In the genomic region with DNA sequence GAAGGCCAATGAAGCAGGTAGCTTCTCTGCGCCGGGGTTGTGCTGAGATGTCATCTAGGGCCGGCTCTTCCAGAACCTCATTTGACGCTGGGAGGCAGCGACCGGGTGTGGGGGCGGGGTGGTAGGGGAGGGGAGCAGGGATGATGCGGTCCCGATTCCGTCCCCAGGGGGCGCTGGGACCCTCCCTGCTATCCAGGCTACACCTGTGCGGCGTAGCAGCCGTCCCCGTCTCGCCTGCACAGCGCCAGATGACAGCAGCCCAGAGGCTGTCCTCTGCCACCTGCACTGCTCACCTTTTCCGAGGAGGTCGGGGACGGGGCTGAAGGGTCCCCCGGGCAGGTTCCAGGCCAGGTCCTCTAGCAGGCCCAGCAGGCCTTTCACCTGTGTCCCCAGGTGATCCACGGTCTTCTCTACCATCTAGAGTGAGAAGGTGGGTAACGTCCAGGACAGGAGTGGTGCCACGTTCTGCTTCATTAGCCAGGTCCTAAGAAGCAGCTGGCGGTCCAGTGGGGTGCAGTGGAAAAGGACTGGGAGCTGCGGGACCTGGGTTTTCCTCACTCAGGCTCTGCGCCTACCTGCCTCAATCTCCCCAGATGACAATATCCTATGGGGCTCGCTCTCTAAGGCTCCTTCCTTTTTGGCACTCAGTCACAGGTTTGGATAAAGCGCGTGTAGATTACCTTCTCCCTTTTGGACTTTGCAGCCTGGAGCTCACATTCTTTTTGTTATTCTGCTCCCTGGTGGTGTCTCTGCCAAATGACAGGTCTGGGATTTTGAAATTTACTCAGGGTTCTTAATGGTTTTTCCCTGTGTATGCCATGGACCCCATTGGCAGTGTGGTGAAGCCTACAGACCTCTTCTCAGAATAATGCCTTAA, we compare ENCODE assay signal across 1 cellular context.
TF ChIP-seq lines count a peak whose summit lies in the region.

No MANE protein-coding gene starts in this region.

TF ChIP-seq in WTC11, 78 proteins besides CTCF, POLR2A, EP300 and RAD21 (continued from another document):
- TF ChIP-seq, protein P1, sequence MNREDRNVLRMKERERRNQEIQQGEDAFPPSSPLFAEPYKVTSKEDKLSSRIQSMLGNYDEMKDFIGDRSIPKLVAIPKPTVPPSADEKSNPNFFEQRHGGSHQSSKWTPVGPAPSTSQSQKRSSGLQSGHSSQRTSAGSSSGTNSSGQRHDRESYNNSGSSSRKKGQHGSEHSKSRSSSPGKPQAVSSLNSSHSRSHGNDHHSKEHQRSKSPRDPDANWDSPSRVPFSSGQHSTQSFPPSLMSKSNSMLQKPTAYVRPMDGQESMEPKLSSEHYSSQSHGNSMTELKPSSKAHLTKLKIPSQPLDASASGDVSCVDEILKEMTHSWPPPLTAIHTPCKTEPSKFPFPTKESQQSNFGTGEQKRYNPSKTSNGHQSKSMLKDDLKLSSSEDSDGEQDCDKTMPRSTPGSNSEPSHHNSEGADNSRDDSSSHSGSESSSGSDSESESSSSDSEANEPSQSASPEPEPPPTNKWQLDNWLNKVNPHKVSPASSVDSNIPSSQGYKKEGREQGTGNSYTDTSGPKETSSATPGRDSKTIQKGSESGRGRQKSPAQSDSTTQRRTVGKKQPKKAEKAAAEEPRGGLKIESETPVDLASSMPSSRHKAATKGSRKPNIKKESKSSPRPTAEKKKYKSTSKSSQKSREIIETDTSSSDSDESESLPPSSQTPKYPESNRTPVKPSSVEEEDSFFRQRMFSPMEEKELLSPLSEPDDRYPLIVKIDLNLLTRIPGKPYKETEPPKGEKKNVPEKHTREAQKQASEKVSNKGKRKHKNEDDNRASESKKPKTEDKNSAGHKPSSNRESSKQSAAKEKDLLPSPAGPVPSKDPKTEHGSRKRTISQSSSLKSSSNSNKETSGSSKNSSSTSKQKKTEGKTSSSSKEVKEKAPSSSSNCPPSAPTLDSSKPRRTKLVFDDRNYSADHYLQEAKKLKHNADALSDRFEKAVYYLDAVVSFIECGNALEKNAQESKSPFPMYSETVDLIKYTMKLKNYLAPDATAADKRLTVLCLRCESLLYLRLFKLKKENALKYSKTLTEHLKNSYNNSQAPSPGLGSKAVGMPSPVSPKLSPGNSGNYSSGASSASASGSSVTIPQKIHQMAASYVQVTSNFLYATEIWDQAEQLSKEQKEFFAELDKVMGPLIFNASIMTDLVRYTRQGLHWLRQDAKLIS (CRISPR knock-in tag; IDR thresholded peaks at IDR 0.05; ENCODE audit: borderline replicate concordance): no peak
